ENCODE assay signal across 3 cellular contexts in the genomic region with DNA sequence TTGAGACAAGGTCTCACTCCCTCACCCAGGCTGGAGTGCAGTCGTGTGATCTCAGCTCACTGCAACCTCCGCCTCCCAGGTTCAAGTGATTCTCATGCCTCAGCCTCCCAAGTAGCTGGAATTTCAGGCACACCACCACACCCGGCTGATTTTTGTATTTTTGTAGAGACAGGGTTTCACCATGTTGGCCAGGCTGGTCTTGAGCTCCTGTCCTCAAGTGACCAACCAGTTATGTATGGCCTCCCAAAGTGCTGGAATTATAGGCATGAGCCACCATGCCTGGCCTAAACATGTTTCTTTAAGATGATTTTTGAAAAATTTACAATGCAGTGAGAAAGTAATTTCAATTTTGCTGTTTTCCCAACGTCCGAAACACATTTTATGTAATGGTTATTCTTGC. TPM values are rescaled to one million over a fixed set of nuclear protein-coding genes. Genes with fewer than 3 reads are reported as not detected.
"Had no signal": no experiment of that assay in that cellular context is flagged by ENCODE, and none has a peak within 500 bp of the region (broad histone marks: within the 10 kb centered on the region; RNA-seq: fewer than 3 reads in every experiment).

No MANE protein-coding gene starts in this region.

RNA-seq across cellular contexts. Expression of gene FAM81A, which starts 37.2 kb away (rescaled TPM):
- polyA plus RNA-seq: HepG2, IMR-90, K562 had no signal
